ENCODE assay signal across 27 cellular contexts in genomic region chr1:241813768-241814270, GRCh38.
"Had no signal": no experiment of that assay in that cellular context is flagged by ENCODE, and none has a peak within 500 bp of the region (broad histone marks: within the 10 kb centered on the region; RNA-seq: fewer than 3 reads in every experiment).

No MANE protein-coding gene starts in this region.

- H3K4me1 ChIP-seq: esophagus muscularis mucosa, gastroesophageal sphincter, pancreas, prostate gland, vagina had no signal

- H3K36me3 ChIP-seq: esophagus muscularis mucosa, gastroesophageal sphincter, pancreas, prostate gland, vagina had no signal

- H3K79me2 ChIP-seq: hepatocyte had no signal

- H3K4me2 ChIP-seq: hepatocyte had no signal

- H3K4me3 ChIP-seq: esophagus muscularis mucosa, gastroesophageal sphincter, hepatocyte, pancreas, prostate gland, vagina had no signal

- H3K27ac ChIP-seq: esophagus muscularis mucosa, gastroesophageal sphincter, hepatocyte, pancreas, prostate gland, vagina, VCaP had no signal

- ATAC-seq: gastroesophageal sphincter; left colon; naive thymus-derived CD8-positive, alpha-beta T cell; pancreas; sciatic nerve; stimulated activated effector memory CD8-positive, alpha-beta T cell treated with anti-CD3 and anti-CD28 coated beads, Interleukin-12 subunit alpha, Interleukin-12 subunit beta, amount 100 ng/mL, for 72 hours had no signal

- H3K9me3 ChIP-seq: esophagus muscularis mucosa, gastroesophageal sphincter, pancreas, prostate gland, vagina had no signal

- H3K27me3 ChIP-seq: esophagus muscularis mucosa, gastroesophageal sphincter, hepatocyte, pancreas, vagina had no signal

- H2AFZ ChIP-seq: hepatocyte had no signal

- DNase-seq: activated CD4-positive, alpha-beta memory T cell treated with anti-CD3 and anti-CD28 coated beads for 36 hours; activated CD4-positive, alpha-beta T cell treated with anti-CD3 and anti-CD28 coated beads for 4 hours; activated CD8-positive, alpha-beta memory T cell treated with anti-CD3 and anti-CD28 coated beads, Interleukin-2, amount 50 U/mL, for 4 hours; activated gamma-delta T cell; activated naive CD4-positive, alpha-beta T cell treated with anti-CD3 and anti-CD28 coated beads, Interleukin-2, amount 10 ng/mL, durations not matched to agents 7 days and 5 days; activated naive CD8-positive, alpha-beta T cell treated with anti-CD3 and anti-CD28 coated beads, Interleukin-2, amount 10 ng/mL, durations not matched to agents 7 days and 5 days; activated T-cell treated with anti-CD3 and anti-CD28 coated beads, Interleukin-2, amount 50 U/mL, for 1 hour; amygdala; central memory CD4-positive, alpha-beta T cell; endodermal cell; kidney; left colon; mesenchymal stem cell; naive thymus-derived CD8-positive, alpha-beta T cell; nucleus accumbens; pancreas; retina; small intestine; stimulated activated CD4-positive, alpha-beta T cell treated with anti-CD3 and anti-CD28 coated beads, Interleukin-4, amount 100 ng/mL, for 24 hours had no signal
